ENCODE assay signal across 8 cellular contexts in the genomic region with DNA sequence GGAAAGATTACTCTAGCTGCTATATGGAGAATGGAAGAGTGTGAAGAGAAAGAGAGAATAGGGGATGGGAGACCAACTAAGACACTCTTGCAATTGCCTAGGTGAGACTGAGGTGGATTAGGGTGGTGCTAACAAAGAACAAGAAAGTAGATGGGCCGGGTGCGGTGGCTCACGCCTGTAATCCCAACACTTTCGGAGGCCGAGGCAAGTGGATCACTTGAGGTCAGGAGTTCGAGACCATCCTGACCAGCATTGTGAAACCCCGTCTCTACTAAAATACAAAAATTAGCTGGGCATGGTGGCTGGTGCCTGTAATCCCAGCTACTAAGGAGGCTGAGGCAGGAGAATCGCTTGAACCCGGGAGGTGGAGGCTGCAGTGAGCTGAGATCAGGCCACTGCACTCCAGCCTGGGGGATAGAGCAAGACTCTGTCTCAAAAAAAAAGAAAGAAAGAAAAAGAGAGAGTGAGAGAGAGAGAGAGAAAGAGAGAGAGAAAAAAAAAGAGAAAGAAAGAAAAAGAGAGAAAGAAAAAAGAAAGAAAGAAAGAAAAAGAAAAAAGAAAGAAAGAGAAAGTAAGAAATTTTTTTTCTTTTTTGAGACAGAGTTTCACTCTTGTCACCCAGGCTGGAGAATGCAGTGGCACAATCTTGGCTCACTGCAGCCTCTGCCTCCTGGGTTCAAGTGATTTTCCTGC. TPM values are rescaled to one million over a fixed set of nuclear protein-coding genes. Genes with fewer than 3 reads are reported as not detected.
DNase-seq lines count a peak whose midpoint lies in the region; ATAC-seq and TF ChIP-seq lines count a peak whose summit lies in the region.
"Not testable (repeated sequence)": the region's sequence is repeated elsewhere in the genome, so short reads cannot be mapped to it uniquely, and the experiment has no call there.
"Had no signal": no experiment of that assay in that cellular context is flagged by ENCODE, and none has a peak within 500 bp of the region (broad histone marks: within the 10 kb centered on the region; RNA-seq: fewer than 3 reads in every experiment).

No MANE protein-coding gene starts in this region.

- H3K9ac ChIP-seq in parathyroid adenoma, result not testable (repeated sequence)

- peaks cover 19% of the 10 kb centered on the region for H3K4me1 Mint-ChIP-seq in CD4-positive, alpha-beta T cell (ENCODE audit: low read depth)
- peaks cover 17 to 22% (median 20%) of the 10 kb centered on the region in 3 donors for H3K4me1 Mint-ChIP-seq in T-cell
- peaks cover 17% of the 10 kb centered on the region for H3K4me1 Mint-ChIP-seq in activated T-cell treated with anti-CD3 and anti-CD28 coated beads, Interleukin-2, amount 50 U/mL, for 4 hours (ENCODE audit: low read depth)
- H3K4me1 Mint-ChIP-seq in activated naive CD4-positive, alpha-beta T cell treated with anti-CD3 and anti-CD28 coated beads, Interleukin-2, amount 50 U/mL, for 24 hours, result peaks cover 21% of the 10 kb centered on the region
- peaks cover 26% of the 10 kb centered on the region for H3K4me1 Mint-ChIP-seq in chondrocyte (ENCODE audit: low read depth)
- peaks cover 11 to 18% of the 10 kb centered on the region in 2 donors for H3K4me1 Mint-ChIP-seq in natural killer cell

- not testable (repeated sequence) for H3K9me3 Mint-ChIP-seq in CD4-positive, alpha-beta T cell; T-cell; activated T-cell treated with anti-CD3 and anti-CD28 coated beads, Interleukin-2, amount 50 U/mL, for 4 hours; activated naive CD4-positive, alpha-beta T cell treated with anti-CD3 and anti-CD28 coated beads, Interleukin-2, amount 50 U/mL, for 24 hours; chondrocyte (ENCODE audit: low read depth); natural killer cell

- H3K9me3 ChIP-seq in CD4-positive, alpha-beta T cell (ENCODE audit: control insufficient read depth, low read length); parathyroid adenoma (ENCODE audit: control insufficient read depth, low read length): not testable (repeated sequence)

- H3K27ac Mint-ChIP-seq in CD4-positive, alpha-beta T cell, result peak overlapping the region; percentile 16
- H3K27ac Mint-ChIP-seq in T-cell; activated naive CD4-positive, alpha-beta T cell treated with anti-CD3 and anti-CD28 coated beads, Interleukin-2, amount 50 U/mL, for 24 hours; chondrocyte (ENCODE audit: unreplicated experiment); natural killer cell: not testable (repeated sequence)

- H2AFZ ChIP-seq in parathyroid adenoma, result peak overlapping the region; percentile 17

- peak overlapping the region; percentile 79 for H3K4me3 Mint-ChIP-seq in CD4-positive, alpha-beta T cell
- peak overlapping the region in 2 of 3 donors; percentile 24 to 36 for H3K4me3 Mint-ChIP-seq in T-cell
- peak overlapping the region; percentile 48 for H3K4me3 Mint-ChIP-seq in activated T-cell treated with anti-CD3 and anti-CD28 coated beads, Interleukin-2, amount 50 U/mL, for 4 hours
- H3K4me3 Mint-ChIP-seq in activated naive CD4-positive, alpha-beta T cell treated with anti-CD3 and anti-CD28 coated beads, Interleukin-2, amount 50 U/mL, for 24 hours, result peak overlapping the region; percentile 60
- H3K4me3 Mint-ChIP-seq in chondrocyte (ENCODE audit: unreplicated experiment), result not testable (repeated sequence)
- H3K4me3 Mint-ChIP-seq in natural killer cell, result peak overlapping the region; percentile 2

- not testable (repeated sequence) for H3K27me3 Mint-ChIP-seq in CD4-positive, alpha-beta T cell; T-cell; activated T-cell treated with anti-CD3 and anti-CD28 coated beads, Interleukin-2, amount 50 U/mL, for 4 hours (ENCODE audit: low read depth); activated naive CD4-positive, alpha-beta T cell treated with anti-CD3 and anti-CD28 coated beads, Interleukin-2, amount 50 U/mL, for 24 hours; chondrocyte (ENCODE audit: low read depth); natural killer cell (ENCODE audit: low read depth in 2 of 2)

- POLR2A ChIA-PET in CD4-positive, alpha-beta T cell (lab: Charles Lee); T-cell (lab: Charles Lee): not testable (repeated sequence)

- not testable (repeated sequence) for DNase-seq in CD4-positive, alpha-beta T cell; T-cell; activated T-cell treated with anti-CD3 and anti-CD28 coated beads, Interleukin-2, amount 50 U/mL, for 4 hours; natural killer cell
- peak; percentile 27 for DNase-seq in chondrocyte (ENCODE audit: low spot score)

- not testable (repeated sequence) for ATAC-seq in CD4-positive, alpha-beta T cell (ENCODE audit: poor library complexity); T-cell (replicated peaks in 1 of 4); activated T-cell treated with anti-CD3 and anti-CD28 coated beads, Interleukin-2, amount 50 U/mL, for 4 hours; natural killer cell

- not testable (repeated sequence) for H3K36me3 Mint-ChIP-seq in CD4-positive, alpha-beta T cell (ENCODE audit: low read depth); T-cell; activated T-cell treated with anti-CD3 and anti-CD28 coated beads, Interleukin-2, amount 50 U/mL, for 4 hours (ENCODE audit: insufficient read depth); activated naive CD4-positive, alpha-beta T cell treated with anti-CD3 and anti-CD28 coated beads, Interleukin-2, amount 50 U/mL, for 24 hours; chondrocyte (ENCODE audit: low read depth); natural killer cell

- TF ChIP-seq CTCF in CD4-positive, alpha-beta T cell (IDR thresholded peaks at IDR 0.05); chondrocyte (IDR thresholded peaks at IDR 0.05); natural killer cell (IDR thresholded peaks at IDR 0.05); parathyroid adenoma (IDR thresholded peaks at IDR 0.05): not testable (repeated sequence)

- H3K27me3 ChIP-seq in CD4-positive, alpha-beta T cell (ENCODE audit: control insufficient read depth, insufficient read depth, low read length); parathyroid adenoma (ENCODE audit: control insufficient read depth, insufficient read depth, low read length): not testable (repeated sequence)

- intact Hi-C loops in CD4-positive, alpha-beta T cell (cut with DNase I, micrococcal nuclease), result loop anchor here in 1 of 2 experiments (5.0 kb wide), 1 partner anchor 188 kb away; a partner anchor contains a TSS
- intact Hi-C loops in natural killer cell (cut with micrococcal nuclease), result not testable (repeated sequence)

- not testable (repeated sequence) for H3K27ac ChIP-seq in CD4-positive, alpha-beta T cell (ENCODE audit: low read depth, low read length); parathyroid adenoma

- not testable (repeated sequence) for H3K36me3 ChIP-seq in parathyroid adenoma (ENCODE audit: control insufficient read depth, insufficient read depth, low read length)

- H3K4me1 ChIP-seq in parathyroid adenoma, result not testable (repeated sequence)

- not testable (repeated sequence) for H3K4me3 ChIP-seq in parathyroid adenoma (ENCODE audit: low read depth, low read length)

- H3K4me2 ChIP-seq in parathyroid adenoma (ENCODE audit: low read length), result not testable (repeated sequence)

- not testable (repeated sequence) for H3K79me2 ChIP-seq in parathyroid adenoma

- CTCF ChIA-PET in CD4-positive, alpha-beta T cell (lab: Charles Lee), result not testable (repeated sequence)
- CTCF ChIA-PET in T-cell (lab: Charles Lee), result interaction anchor here in 1 of 2 donors (0.6 kb wide), 1 partner anchor 17 kb away, joined by 3 read pairs; no protein-coding TSS in a partner anchor

RNA-seq across cellular contexts. Expression of a gene that starts 2.5 kb away (rescaled TPM):
- total RNA-seq in CD4-positive, alpha-beta T cell, result under 1 TPM; 0.30 to 0.31 TPM
- 1 to 10 TPM in 4 of 5 donors, under 1 TPM in 1; 0.98 to 1.9 (median 1.3) TPM for total RNA-seq in T-cell
- total RNA-seq in activated T-cell treated with anti-CD3 and anti-CD28 coated beads, Interleukin-2, amount 50 U/mL, for 4 hours, result 10 to 100 TPM; 11.6 to 16.8 (median 13.7) TPM
- total RNA-seq in chondrocyte, result 4.0 to 6.5 TPM (median 6.2 TPM) in 3 replicates
- total RNA-seq in natural killer cell, result 1 to 10 TPM in 2 of 3 donors, under 1 TPM in 1; 0.58 to 3.0 (median 2.2) TPM

RNA-seq across cellular contexts. Expression of a gene that starts 16.4 kb away (rescaled TPM):
- total RNA-seq in CD4-positive, alpha-beta T cell, result not detected
- total RNA-seq in T-cell (not detected), chondrocyte (0.33 to 0.60 TPM (median 0.46 TPM) in 3 replicates), natural killer cell (not detected)
- not detected for total RNA-seq in activated T-cell treated with anti-CD3 and anti-CD28 coated beads, Interleukin-2, amount 50 U/mL, for 4 hours
- total RNA-seq: GM23248 had no signal

RNA-seq across cellular contexts. Expression of a gene that starts 25.6 kb away (rescaled TPM):
- under 1 TPM in 1 of 2 experiments, not detected in 1; 0.56 TPM for total RNA-seq in CD4-positive, alpha-beta T cell
- total RNA-seq in T-cell (not detected), chondrocyte (not detected in 3 replicates), natural killer cell (not detected)
- not detected for total RNA-seq in activated T-cell treated with anti-CD3 and anti-CD28 coated beads, Interleukin-2, amount 50 U/mL, for 4 hours
- total RNA-seq: GM23248 had no signal

RNA-seq across cellular contexts. Expression of a gene that starts 26.1 kb away (rescaled TPM):
- total RNA-seq in CD4-positive, alpha-beta T cell, result not detected
- under 1 TPM in 1 of 5 donors, not detected in 4; 0.07 TPM for total RNA-seq in T-cell
- under 1 TPM in 1 of 3 donors, not detected in 2; 0.11 TPM for total RNA-seq in activated T-cell treated with anti-CD3 and anti-CD28 coated beads, Interleukin-2, amount 50 U/mL, for 4 hours
- total RNA-seq in chondrocyte, result 0.36 to 1.1 TPM (median 0.50 TPM) in 3 replicates
- total RNA-seq in natural killer cell, result not detected

RNA-seq across cellular contexts. Expression of a gene that starts 46.7 kb away (rescaled TPM):
- 1 to 10 TPM; 6.1 to 6.4 TPM for total RNA-seq in CD4-positive, alpha-beta T cell
- total RNA-seq in T-cell, result 10 to 100 TPM in 1 of 5 donors, 1 to 10 TPM in 4; 5.4 to 11.4 (median 7.4) TPM
- 1 to 10 TPM; 6.9 to 7.2 (median 7.0) TPM for total RNA-seq in activated T-cell treated with anti-CD3 and anti-CD28 coated beads, Interleukin-2, amount 50 U/mL, for 4 hours
- total RNA-seq in chondrocyte, result 24.1 to 26.2 TPM (median 24.2 TPM) in 3 replicates
- 10 to 100 TPM; 14.6 to 18.4 (median 15.4) TPM for total RNA-seq in natural killer cell
